ENCODE assay signal across 1 cellular context in genomic region chr13:92719868-92720267, GRCh38.
TF ChIP-seq lines count a peak whose summit lies in the region.

No MANE protein-coding gene starts in this region.

TF ChIP-seq in HEK293, 187 proteins besides CTCF, POLR2A, EP300 and RAD21 (continued from another document):
- TF ChIP-seq ZNF133 (tag by site-specific recombination; IDR thresholded peaks at IDR 0.05) (no peak), SCRT2 (tag by site-specific recombination; IDR thresholded peaks at IDR 0.05) (peak; percentile 86), FEZF1 (tag by site-specific recombination; IDR thresholded peaks at IDR 0.05) (0 out of 2 replicates have a peak, but pooled peaks have one; percentile 42), ZNF426 (tag by site-specific recombination; IDR thresholded peaks at IDR 0.05) (no peak), MZF1 (tag by site-specific recombination; IDR thresholded peaks at IDR 0.05; ENCODE audit: borderline replicate concordance) (no peak), TRIM28 (IDR thresholded peaks at IDR 0.05; ENCODE audit: borderline replicate concordance, low read length) (peak; percentile 99), ZNF645 (tag by site-specific recombination; IDR thresholded peaks at IDR 0.05) (no peak), TCF7L2 (IDR thresholded peaks at IDR 0.05; ENCODE audit: borderline replicate concordance, low read depth, low read length) (peak; percentile 84; the same call in 1 of the 2 replicates), ZNF561 (tag by site-specific recombination; IDR thresholded peaks at IDR 0.05; ENCODE audit: borderline replicate concordance) (0 out of 2 replicates have a peak, but pooled peaks have one; percentile 19)
- TF ChIP-seq, protein P1, sequence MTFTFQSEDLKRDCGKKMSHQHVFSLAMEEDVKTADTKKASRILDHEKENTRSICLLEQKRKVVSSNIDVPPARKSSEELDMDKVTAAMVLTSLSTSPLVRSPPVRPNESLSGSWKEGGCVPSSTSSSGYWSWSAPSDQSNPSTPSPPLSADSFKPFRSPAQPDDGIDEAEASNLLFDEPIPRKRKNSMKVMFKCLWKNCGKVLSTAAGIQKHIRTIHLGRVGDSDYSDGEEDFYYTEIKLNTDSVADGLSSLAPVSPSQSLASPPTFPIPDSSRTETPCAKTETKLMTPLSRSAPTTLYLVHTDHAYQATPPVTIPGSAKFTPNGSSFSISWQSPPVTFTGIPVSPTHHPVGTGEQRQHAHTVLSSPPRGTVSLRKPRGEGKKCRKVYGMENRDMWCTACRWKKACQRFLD (tag by site-specific recombination; IDR thresholded peaks at IDR 0.05), result no peak
- TF ChIP-seq, protein P2, sequence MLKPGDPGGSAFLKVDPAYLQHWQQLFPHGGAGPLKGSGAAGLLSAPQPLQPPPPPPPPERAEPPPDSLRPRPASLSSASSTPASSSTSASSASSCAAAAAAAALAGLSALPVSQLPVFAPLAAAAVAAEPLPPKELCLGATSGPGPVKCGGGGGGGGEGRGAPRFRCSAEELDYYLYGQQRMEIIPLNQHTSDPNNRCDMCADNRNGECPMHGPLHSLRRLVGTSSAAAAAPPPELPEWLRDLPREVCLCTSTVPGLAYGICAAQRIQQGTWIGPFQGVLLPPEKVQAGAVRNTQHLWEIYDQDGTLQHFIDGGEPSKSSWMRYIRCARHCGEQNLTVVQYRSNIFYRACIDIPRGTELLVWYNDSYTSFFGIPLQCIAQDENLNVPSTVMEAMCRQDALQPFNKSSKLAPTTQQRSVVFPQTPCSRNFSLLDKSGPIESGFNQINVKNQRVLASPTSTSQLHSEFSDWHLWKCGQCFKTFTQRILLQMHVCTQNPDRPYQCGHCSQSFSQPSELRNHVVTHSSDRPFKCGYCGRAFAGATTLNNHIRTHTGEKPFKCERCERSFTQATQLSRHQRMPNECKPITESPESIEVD (tag by site-specific recombination; IDR thresholded peaks at IDR 0.05), result peak; percentile 73
TF ChIP-seq in HEK293: peak in this region for 8.
